In the genomic region with DNA sequence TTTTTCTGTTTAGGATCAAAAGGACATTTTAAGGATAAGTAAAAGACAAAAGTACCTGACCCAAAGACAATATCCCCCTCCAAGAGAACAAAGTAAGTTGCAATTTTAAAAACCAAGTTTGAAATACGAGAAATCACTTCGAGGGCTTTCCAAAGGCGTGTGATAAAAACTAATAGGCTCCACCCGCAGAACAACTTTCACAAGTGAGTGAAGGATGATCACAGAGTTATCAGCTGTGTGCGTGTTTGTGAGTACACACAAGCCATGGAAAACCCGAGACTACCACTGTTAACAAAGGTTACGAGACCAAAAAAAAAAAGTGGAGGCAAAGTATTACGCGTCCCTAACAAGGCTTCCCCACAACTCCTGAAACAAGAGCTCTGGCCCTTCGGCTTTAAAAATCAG, we compare ENCODE assay signal across 2 cellular contexts.
TF ChIP-seq lines count a peak whose summit lies in the region.

No MANE protein-coding gene starts in this region.

TF ChIP-seq in IMR-90, 13 proteins besides CTCF, POLR2A, EP300 and RAD21:
- TF ChIP-seq CEBPB (IDR thresholded peaks at IDR 0.05; ENCODE audit: low read depth, low read length): no peak
- TF ChIP-seq USF2 (IDR thresholded peaks at IDR 0.05; ENCODE audit: low read depth, low read length): no peak
- no peak for TF ChIP-seq MXI1 (IDR thresholded peaks at IDR 0.05; ENCODE audit: borderline replicate concordance, low read depth, low read length)
- no peak for TF ChIP-seq SMC3 (IDR thresholded peaks at IDR 0.05; ENCODE audit: low read depth, low read length)

TF ChIP-seq in GM12878, 131 proteins besides CTCF, POLR2A, EP300 and RAD21:
- 0 out of 2 replicates have a peak, but pooled peaks have one; percentile 11 for TF ChIP-seq ZNF384 (IDR thresholded peaks at IDR 0.05; ENCODE audit: borderline replicate concordance, low read depth, low read length)
- TF ChIP-seq MXI1 (IDR thresholded peaks at IDR 0.05; ENCODE audit: low read depth, low read length): no peak
- no peak for TF ChIP-seq SP1 (IDR thresholded peaks at IDR 0.05; ENCODE audit: low read depth, low read length)
- peak; percentile 58 for TF ChIP-seq RUNX3 (IDR thresholded peaks at IDR 0.05; ENCODE audit: low read length)
- no peak; the same call in 1 of the 2 replicates for TF ChIP-seq PKNOX1 (IDR thresholded peaks at IDR 0.05)
- TF ChIP-seq NBN (IDR thresholded peaks at IDR 0.05): peak; percentile 67; the same call in 1 of the 2 replicates
- 0 out of 2 replicates have a peak, but pooled peaks have one; percentile 16 for TF ChIP-seq ATF7 (IDR thresholded peaks at IDR 0.05; ENCODE audit: low read depth)
- 0 out of 2 replicates have a peak, but pooled peaks have one; percentile 11 for TF ChIP-seq ASH2L (IDR thresholded peaks at IDR 0.05; ENCODE audit: borderline replicate concordance, low read depth)
- TF ChIP-seq CBX3 (IDR thresholded peaks at IDR 0.05; ENCODE audit: borderline replicate concordance, low read depth): no peak
- TF ChIP-seq CBFB (IDR thresholded peaks at IDR 0.05; ENCODE audit: low read depth): peak; percentile 9; the same call in 1 of the 2 replicates
- TF ChIP-seq, protein P1, sequence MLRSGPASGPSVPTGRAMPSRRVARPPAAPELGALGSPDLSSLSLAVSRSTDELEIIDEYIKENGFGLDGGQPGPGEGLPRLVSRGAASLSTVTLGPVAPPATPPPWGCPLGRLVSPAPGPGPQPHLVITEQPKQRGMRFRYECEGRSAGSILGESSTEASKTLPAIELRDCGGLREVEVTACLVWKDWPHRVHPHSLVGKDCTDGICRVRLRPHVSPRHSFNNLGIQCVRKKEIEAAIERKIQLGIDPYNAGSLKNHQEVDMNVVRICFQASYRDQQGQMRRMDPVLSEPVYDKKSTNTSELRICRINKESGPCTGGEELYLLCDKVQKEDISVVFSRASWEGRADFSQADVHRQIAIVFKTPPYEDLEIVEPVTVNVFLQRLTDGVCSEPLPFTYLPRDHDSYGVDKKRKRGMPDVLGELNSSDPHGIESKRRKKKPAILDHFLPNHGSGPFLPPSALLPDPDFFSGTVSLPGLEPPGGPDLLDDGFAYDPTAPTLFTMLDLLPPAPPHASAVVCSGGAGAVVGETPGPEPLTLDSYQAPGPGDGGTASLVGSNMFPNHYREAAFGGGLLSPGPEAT (IDR thresholded peaks at IDR 0.05; ENCODE audit: low read depth): 0 out of 2 replicates have a peak, but pooled peaks have one; percentile 20
- TF ChIP-seq IRF4 (IDR thresholded peaks at IDR 0.05; ENCODE audit: low read depth, low read length): no peak
- TF ChIP-seq, protein P2, sequence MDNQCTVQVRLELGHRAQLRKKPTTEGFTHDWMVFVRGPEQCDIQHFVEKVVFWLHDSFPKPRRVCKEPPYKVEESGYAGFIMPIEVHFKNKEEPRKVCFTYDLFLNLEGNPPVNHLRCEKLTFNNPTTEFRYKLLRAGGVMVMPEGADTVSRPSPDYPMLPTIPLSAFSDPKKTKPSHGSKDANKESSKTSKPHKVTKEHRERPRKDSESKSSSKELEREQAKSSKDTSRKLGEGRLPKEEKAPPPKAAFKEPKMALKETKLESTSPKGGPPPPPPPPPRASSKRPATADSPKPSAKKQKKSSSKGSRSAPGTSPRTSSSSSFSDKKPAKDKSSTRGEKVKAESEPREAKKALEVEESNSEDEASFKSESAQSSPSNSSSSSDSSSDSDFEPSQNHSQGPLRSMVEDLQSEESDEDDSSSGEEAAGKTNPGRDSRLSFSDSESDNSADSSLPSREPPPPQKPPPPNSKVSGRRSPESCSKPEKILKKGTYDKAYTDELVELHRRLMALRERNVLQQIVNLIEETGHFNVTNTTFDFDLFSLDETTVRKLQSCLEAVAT (IDR thresholded peaks at IDR 0.05): peak; percentile 56; the same call in 1 of the 2 replicates
- TF ChIP-seq KDM1A (IDR thresholded peaks at IDR 0.05; ENCODE audit: borderline replicate concordance): no peak
- TF ChIP-seq SIN3A (IDR thresholded peaks at IDR 0.05; ENCODE audit: low read depth, low read length): 0 out of 2 replicates have a peak, but pooled peaks have one; percentile 47
